In the genomic region with DNA sequence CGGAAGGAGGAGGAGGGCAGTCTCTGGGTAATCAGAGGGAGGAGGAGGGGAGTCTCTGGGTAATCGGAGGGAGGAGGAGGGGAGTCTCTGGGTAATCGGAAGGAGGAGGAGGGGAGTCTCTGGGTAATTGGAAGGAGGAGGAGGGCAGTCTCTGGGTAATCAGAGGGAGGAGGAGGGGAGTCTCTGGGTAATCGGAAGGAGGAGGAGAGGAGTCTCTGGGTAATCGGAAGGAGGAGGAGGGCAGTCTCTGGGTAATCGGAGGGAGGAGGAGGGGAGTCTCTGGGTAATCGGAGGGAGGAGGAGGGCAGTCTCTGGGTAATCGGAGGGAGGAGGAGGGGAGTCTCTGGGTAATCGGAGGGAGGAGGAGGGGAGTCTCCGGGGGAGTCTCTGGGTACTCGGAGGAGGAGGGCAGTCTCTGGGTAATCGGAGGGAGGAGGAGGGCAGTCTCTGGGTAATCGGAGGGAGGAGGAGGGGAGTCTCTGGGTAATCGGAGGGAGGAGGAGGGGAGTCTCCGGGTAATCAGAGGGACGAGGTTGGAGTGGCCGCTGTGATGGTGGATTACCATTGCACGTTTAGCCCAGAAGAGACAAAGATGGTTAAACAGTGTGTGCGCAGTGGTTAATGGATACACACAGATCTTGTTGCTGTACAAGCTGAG, we compare ENCODE assay signal across 7 cellular contexts. TPM values are rescaled to one million over a fixed set of nuclear protein-coding genes. Genes with fewer than 3 reads are reported as not detected.
DNase-seq lines count a peak whose midpoint lies in the region; ATAC-seq, FAIRE-seq and TF ChIP-seq lines count a peak whose summit lies in the region.
"Not testable (repeated sequence)": the region's sequence is repeated elsewhere in the genome, so short reads cannot be mapped to it uniquely, and the experiment has no call there.

No MANE protein-coding gene starts in this region.

- H3K79me2 ChIP-seq in neural cell (replicated peaks; ENCODE audit: insufficient read depth, low read length): not testable (repeated sequence)

- not testable (repeated sequence) for H3K27me3 Mint-ChIP-seq in HFFc6 (ENCODE audit: insufficient read depth); WTC11 (ENCODE audit: low read depth)

- TF ChIP-seq RAD21 in neural cell (conservative IDR thresholded peaks at IDR 0.05): not testable (repeated sequence)

- TF ChIP-seq EP300 in neural cell (conservative IDR thresholded peaks at IDR 0.05; ENCODE audit: poor library complexity, severe bottlenecking): not testable (repeated sequence)

- CTCF ChIA-PET in WTC11 (lab: Charles Lee): interaction anchor here (0.8 to 1.8 kb wide), 4 partner anchors 21 to 79 kb away, joined by 3 to 7 read pairs (median 4); no protein-coding TSS in a partner anchor

- H3K27ac ChIP-seq in cingulate gyrus (ENCODE audit: low read depth, low read length): peak overlapping the region; percentile 100
- H3K27ac ChIP-seq in kidney (ENCODE audit: low read depth in 2 of 2, low read length in 2 of 2): peak overlapping the region; percentile 82 to 97
- peak overlapping the region; percentile 54 for H3K27ac ChIP-seq in neural cell (ENCODE audit: low read length)
- H3K27ac ChIP-seq in spleen: peak overlapping the region in 7 of 8 donors; percentile 74 to 85 (median 80)

- not testable (repeated sequence) for H3K9me3 Mint-ChIP-seq in HFFc6, WTC11

- H3K4me1 Mint-ChIP-seq in HFFc6 (ENCODE audit: low read depth) (peaks cover 20% of the 10 kb centered on the region), WTC11 (peaks cover 33% of the 10 kb centered on the region)

- 73 to 78% (median 74%) methylated on average over 18 to 19 of the region's 19 CpGs for WGBS in spleen, 5 donors

- not testable (repeated sequence) for H3K4me2 ChIP-seq in neural cell (ENCODE audit: low read length)

- not testable (repeated sequence) for H3K9me2 ChIP-seq in neural cell (ENCODE audit: insufficient read depth, low read length)

- TF ChIP-seq POLR2A in spleen (IDR thresholded peaks at IDR 0.05): not testable (repeated sequence)

- H3K4me1 ChIP-seq in kidney (ENCODE audit: control insufficient read depth in 1 of 2, insufficient read depth in 1 of 2, low read depth in 1 of 2, low read length in 2 of 2) (peaks cover 6 to 11% of the 10 kb centered on the region in 2 donors), spleen (peaks cover 0 to 29% (median 11%) of the 10 kb centered on the region in 6 donors)

- not testable (repeated sequence) for FAIRE-seq in kidney (lab: Jason Lieb, UNC)

- H3K9ac ChIP-seq in kidney (ENCODE audit: low read length in 2 of 2) (peak overlapping the region; percentile 0 to 90), neural cell (ENCODE audit: low read length) (peak overlapping the region; percentile 38)

- H3K4me3 ChIP-seq in fibroblast of mammary gland (ENCODE audit: control insufficient read depth, low read depth, low read length) (peak overlapping the region; percentile 35), kidney (ENCODE audit: low read length in 2 of 2) (peak overlapping the region; percentile 3 to 59), spleen (peak overlapping the region in 1 of 8 donors; percentile 11)
- not testable (repeated sequence) for H3K4me3 ChIP-seq in neural cell (ENCODE audit: low read length)

- H2AFZ ChIP-seq in neural cell (ENCODE audit: low read depth, low read length): not testable (repeated sequence)

- H3K27ac Mint-ChIP-seq in HFFc6 (peak overlapping the region; percentile 95), WTC11 (peak overlapping the region; percentile 91)

- not testable (repeated sequence) for H3K36me3 ChIP-seq in kidney (ENCODE audit: control insufficient read depth in 1 of 2, insufficient read depth in 2 of 2, low read length in 2 of 2); neural cell (ENCODE audit: insufficient read depth, low read length)
- peaks cover 0 to 12% (median 0%) of the 10 kb centered on the region in 6 donors for H3K36me3 ChIP-seq in spleen

- TF ChIP-seq CTCF in HFFc6 (IDR thresholded peaks at IDR 0.05); WTC11 (IDR thresholded peaks at IDR 0.05); fibroblast of mammary gland (conservative IDR thresholded peaks at IDR 0.05; ENCODE audit: control insufficient read depth, insufficient read depth, low read depth, low read length); kidney (IDR thresholded peaks at IDR 0.05; ENCODE audit: borderline replicate concordance, extremely low read depth, insufficient read depth); neural cell (IDR thresholded peaks at IDR 0.05; ENCODE audit: poor library complexity, severe bottlenecking); spleen (IDR thresholded peaks at IDR 0.05 in 8 of 11, conservative IDR thresholded peaks at IDR 0.05 in 3 of 11): not testable (repeated sequence)

- not testable (repeated sequence) for DNase-seq in HFFc6; WTC11 (ENCODE audit: low spot score); kidney; spleen
- peak; percentile 29 for DNase-seq in fibroblast of mammary gland (ENCODE audit: low read depth)

- peak overlapping the region; percentile 82 for H3K4me3 Mint-ChIP-seq in HFFc6
- not testable (repeated sequence) for H3K4me3 Mint-ChIP-seq in WTC11

- not testable (repeated sequence) for ATAC-seq in WTC11

- not testable (repeated sequence) for H3K36me3 Mint-ChIP-seq in HFFc6 (ENCODE audit: low read depth); WTC11

- not testable (repeated sequence) for H3K27me3 ChIP-seq in neural cell (ENCODE audit: insufficient read depth, low read depth, low read length); spleen (replicated peaks in 1 of 7)

- POLR2A ChIA-PET in WTC11 (lab: Charles Lee): not testable (repeated sequence)

- not testable (repeated sequence) for H4K20me1 ChIP-seq in neural cell (ENCODE audit: insufficient read depth)

- not testable (repeated sequence) for H3K9me3 ChIP-seq in kidney (ENCODE audit: control insufficient read depth in 1 of 2, low read length in 2 of 2); neural cell (ENCODE audit: low read length); spleen

- intact Hi-C loops in kidney (cut with DNase I); spleen (cut with DNase I; ENCODE audit: low total_unique reads): not testable (repeated sequence)

- not testable (repeated sequence) for H3F3A ChIP-seq in neural cell (ENCODE audit: insufficient read depth, low read length, poor library complexity, severe bottlenecking)

TF ChIP-seq in WTC11, 78 proteins besides CTCF, POLR2A, EP300 and RAD21:
- TF ChIP-seq ZNF263 (CRISPR knock-in tag; IDR thresholded peaks at IDR 0.05; ENCODE audit: low read depth): peak; percentile 33; the same call in 1 of the 2 replicates

RNA-seq across cellular contexts. Expression of a gene that starts 19.1 kb away (rescaled TPM):
- total RNA-seq in HFFc6 (2021; fragmentation: NEBNext Ultra II Directional; extraction: Animal tissue kit (Norgen Biotek cat#: 25700)): 10 to 100 TPM; 23.3 to 34.5 (median 27.2) TPM
- total RNA-seq in WTC11 (2021) (49.5 to 56.8 TPM (median 55.2 TPM) in 3 replicates), kidney (28.5 TPM), spleen (10 to 100 TPM; 24.6 to 40.7 (median 29.4) TPM)
- polyA plus RNA-seq in kidney (ENCODE audit: insufficient read depth, low read depth, low replicate concordance) (37.7 TPM), neural cell (39.1 and 54.3 TPM in 2 replicates), spleen (10 to 100 TPM; 11.0 to 26.6 (median 14.9) TPM)
- polyA minus RNA-seq in neural cell: 27.1 and 28.7 TPM in 2 replicates

RNA-seq across cellular contexts. Expression of a gene that starts 27.3 kb away (rescaled TPM):
- not detected for total RNA-seq in HFFc6 (2021; fragmentation: NEBNext Ultra II Directional; extraction: Animal tissue kit (Norgen Biotek cat#: 25700))
- total RNA-seq in WTC11 (2021): 13.2 to 17.6 TPM (median 16.6 TPM) in 3 replicates
- total RNA-seq in kidney: 21.8 TPM
- polyA plus RNA-seq in kidney (ENCODE audit: insufficient read depth, low read depth, low replicate concordance): 11.3 TPM
- not detected in 2 replicates for polyA plus RNA-seq in neural cell
- polyA minus RNA-seq in neural cell: not detected in 2 replicates
- total RNA-seq in spleen: 10 to 100 TPM; 10.2 to 34.5 (median 25.9) TPM
- 10 to 100 TPM; 32.7 to 53.8 (median 50.3) TPM for polyA plus RNA-seq in spleen

RNA-seq across cellular contexts. Expression of a gene that starts 37.9 kb away (rescaled TPM):
- total RNA-seq in HFFc6 (2021; fragmentation: NEBNext Ultra II Directional; extraction: Animal tissue kit (Norgen Biotek cat#: 25700)): 100 to 1,000 TPM; 223 to 272 (median 250) TPM
- total RNA-seq in WTC11 (2021) (59.0 to 67.5 TPM (median 60.4 TPM) in 3 replicates), kidney (191 TPM), spleen (100 to 1,000 TPM; 133 to 159 (median 147) TPM)
- polyA plus RNA-seq in kidney (ENCODE audit: insufficient read depth, low read depth, low replicate concordance) (171 TPM), neural cell (71.8 and 82.4 TPM in 2 replicates), spleen (100 to 1,000 TPM in 1 of 3 donors, 10 to 100 TPM in 2; 72.8 to 143 (median 83.8) TPM)
- 49.7 and 58.4 TPM in 2 replicates for polyA minus RNA-seq in neural cell

RNA-seq across cellular contexts. Expression of a gene that starts 54.4 kb away (rescaled TPM):
- total RNA-seq in HFFc6 (2021; fragmentation: NEBNext Ultra II Directional; extraction: Animal tissue kit (Norgen Biotek cat#: 25700)): 10 to 100 TPM; 15.9 to 21.6 (median 18.7) TPM
- total RNA-seq in WTC11 (2021) (85.2 to 98.9 TPM (median 91.8 TPM) in 3 replicates), kidney (89.1 TPM), spleen (100 to 1,000 TPM in 2 of 7 donors, 10 to 100 TPM in 5; 67.9 to 118 (median 90.9) TPM)
- polyA plus RNA-seq in kidney (ENCODE audit: insufficient read depth, low read depth, low replicate concordance) (181 TPM), neural cell (1.6 and 5.6 TPM in 2 replicates), spleen (100 to 1,000 TPM in 2 of 3 donors, 10 to 100 TPM in 1; 95.9 to 194 (median 161) TPM)
- 0.97 TPM in 1 of 2 replicates, not detected in the other for polyA minus RNA-seq in neural cell

Comparison
In these comparisons a context has a peak if more than half of its experiments do, and no peak if none do; other contexts are left out.
1. RNA of a gene that starts 27.3 kb away (total RNA-seq): 10.2 to 34.5 TPM in spleen, 21.8 TPM in kidney (single experiment) and 13.2 to 17.6 TPM in WTC11; not detected in HFFc6; every median in the first group is over 10 times any median in the second.
2. Peak in every context shown above with its lines, with median percentiles within 50 percentile points of each other: H3K27ac ChIP-seq.